In genomic region chr19:35211545-35212230, GRCh38 we compare ENCODE assay signal across 10 cellular contexts. TPM values are rescaled to one million over a fixed set of nuclear protein-coding genes. Genes with fewer than 3 reads are reported as not detected.
DNase-seq lines count a peak whose midpoint lies in the region; ATAC-seq and TF ChIP-seq lines count a peak whose summit lies in the region.
"Had no signal": no experiment of that assay in that cellular context is flagged by ENCODE, and none has a peak within 500 bp of the region (broad histone marks: within the 10 kb centered on the region; RNA-seq: fewer than 3 reads in every experiment).

No MANE protein-coding gene starts in this region.

- H3K4me1 Mint-ChIP-seq in activated naive CD8-positive, alpha-beta T cell treated with anti-CD3 and anti-CD28 coated beads, Interleukin-2, amount 50 U/mL, for 24 hours: peaks cover 84% of the 10 kb centered on the region
- H3K4me1 Mint-ChIP-seq in natural killer cell treated with Interleukin-12 subunit alpha and Interleukin-12 subunit beta and Interleukin-15 and Interleukin-18, amount 100 ng/mL, for 72 hours (ENCODE audit: low read depth in 2 of 2): peaks cover 50 to 57% of the 10 kb centered on the region in 2 donors
- H3K4me1 Mint-ChIP-seq in neural progenitor cell: no peaks in the 10 kb centered on the region

- no peak overlapping the region for H2AFZ ChIP-seq in neural progenitor cell (replicated peaks)

- no peak overlapping the region for H3K27ac ChIP-seq in neural progenitor cell
- H3K27ac ChIP-seq: A549 had no signal

- H3K79me2 ChIP-seq in neural progenitor cell (ENCODE audit: low read depth): no peaks in the 10 kb centered on the region

- no peaks in the 10 kb centered on the region for H3K36me3 ChIP-seq in neural progenitor cell

- peak overlapping the region; percentile 58 for H3K4me3 Mint-ChIP-seq in activated naive CD8-positive, alpha-beta T cell treated with anti-CD3 and anti-CD28 coated beads, Interleukin-2, amount 50 U/mL, for 24 hours
- H3K4me3 Mint-ChIP-seq in natural killer cell treated with Interleukin-12 subunit alpha and Interleukin-12 subunit beta and Interleukin-15 and Interleukin-18, amount 100 ng/mL, for 72 hours: peak overlapping the region; percentile 84
- no peak overlapping the region for H3K4me3 Mint-ChIP-seq in neural progenitor cell

- no peak for TF ChIP-seq CTCF in neural progenitor cell (IDR thresholded peaks at IDR 0.05)
- TF ChIP-seq CTCF in GM10266 (IDR thresholded peaks at IDR 0.05; ENCODE audit: control insufficient read depth, insufficient read depth, low read depth, missing control alignments): no peak

- DNase-seq in stimulated activated CD4-positive, alpha-beta T cell treated with anti-CD3 and anti-CD28 coated beads, Interleukin-15, amount 100 ng/mL, for 24 hours: peak; percentile 55
- no peak for DNase-seq in stimulated activated CD4-positive, alpha-beta T cell treated with anti-CD3 and anti-CD28 coated beads, Interleukin-2, amount 100 ng/mL, for 48 hours
- DNase-seq in activated naive CD8-positive, alpha-beta T cell treated with anti-CD3 and anti-CD28 coated beads, Interleukin-2, amount 50 U/mL, for 24 hours: peak; percentile 70
- DNase-seq in natural killer cell treated with Interleukin-12 subunit alpha and Interleukin-12 subunit beta and Interleukin-15 and Interleukin-18, amount 100 ng/mL, for 72 hours (ENCODE audit: low spot score): peak; percentile 63
- DNase-seq in DMS53 (lab: John Stamatoyannopoulos, UW): no peak
- DNase-seq in neural progenitor cell (ENCODE audit: low spot score): no peak
- DNase-seq in GM10266 (ENCODE audit: extremely low spot score): no peak

- no peaks in the 10 kb centered on the region for H3K27me3 Mint-ChIP-seq in activated naive CD8-positive, alpha-beta T cell treated with anti-CD3 and anti-CD28 coated beads, Interleukin-2, amount 50 U/mL, for 24 hours
- no peaks in the 10 kb centered on the region for H3K27me3 Mint-ChIP-seq in natural killer cell treated with Interleukin-12 subunit alpha and Interleukin-12 subunit beta and Interleukin-15 and Interleukin-18, amount 100 ng/mL, for 72 hours
- H3K27me3 Mint-ChIP-seq in neural progenitor cell (ENCODE audit: insufficient read depth, low read depth): peaks cover 5% of the 10 kb centered on the region

- H3K9ac ChIP-seq in neural progenitor cell: no peak overlapping the region

- H3K4me2 ChIP-seq in neural progenitor cell: no peak overlapping the region
- H3K4me2 ChIP-seq: A549 had no signal

- H3K27ac Mint-ChIP-seq in activated naive CD8-positive, alpha-beta T cell treated with anti-CD3 and anti-CD28 coated beads, Interleukin-2, amount 50 U/mL, for 24 hours: peak overlapping the region; percentile 95
- peak overlapping the region; percentile 89 to 94 for H3K27ac Mint-ChIP-seq in natural killer cell treated with Interleukin-12 subunit alpha and Interleukin-12 subunit beta and Interleukin-15 and Interleukin-18, amount 100 ng/mL, for 72 hours
- H3K27ac Mint-ChIP-seq in neural progenitor cell: no peak overlapping the region

- no peaks in the 10 kb centered on the region for H3K9me3 ChIP-seq in neural progenitor cell (ENCODE audit: low read depth)

- no peaks in the 10 kb centered on the region for H3K9me3 Mint-ChIP-seq in activated naive CD8-positive, alpha-beta T cell treated with anti-CD3 and anti-CD28 coated beads, Interleukin-2, amount 50 U/mL, for 24 hours
- no peaks in the 10 kb centered on the region for H3K9me3 Mint-ChIP-seq in natural killer cell treated with Interleukin-12 subunit alpha and Interleukin-12 subunit beta and Interleukin-15 and Interleukin-18, amount 100 ng/mL, for 72 hours
- no peaks in the 10 kb centered on the region for H3K9me3 Mint-ChIP-seq in neural progenitor cell

- no peak overlapping the region for H3K4me3 ChIP-seq in neural progenitor cell
- H3K4me3 ChIP-seq: A549 had no signal

- H3K27me3 ChIP-seq in neural progenitor cell: no peaks in the 10 kb centered on the region

- no peaks in the 10 kb centered on the region for H3K4me1 ChIP-seq in neural progenitor cell

- H3K36me3 Mint-ChIP-seq in activated naive CD8-positive, alpha-beta T cell treated with anti-CD3 and anti-CD28 coated beads, Interleukin-2, amount 50 U/mL, for 24 hours (ENCODE audit: low read depth): peaks cover 3% of the 10 kb centered on the region
- no peaks in the 10 kb centered on the region for H3K36me3 Mint-ChIP-seq in natural killer cell treated with Interleukin-12 subunit alpha and Interleukin-12 subunit beta and Interleukin-15 and Interleukin-18, amount 100 ng/mL, for 72 hours
- no peaks in the 10 kb centered on the region for H3K36me3 Mint-ChIP-seq in neural progenitor cell

- peak; percentile 21 for ATAC-seq in activated naive CD8-positive, alpha-beta T cell treated with anti-CD3 and anti-CD28 coated beads, Interleukin-2, amount 50 U/mL, for 24 hours
- ATAC-seq in natural killer cell treated with Interleukin-12 subunit alpha and Interleukin-12 subunit beta and Interleukin-15 and Interleukin-18, amount 100 ng/mL, for 72 hours: peak; percentile 67 to 70
- no peak for ATAC-seq in GM18520 (IDR thresholded peaks at IDR 0.05; ENCODE audit: unreplicated experiment)

- H4K20me1 ChIP-seq in neural progenitor cell (ENCODE audit: low read depth): no peaks in the 10 kb centered on the region

- peaks cover under 1% of the 10 kb centered on the region for H3F3A ChIP-seq in neural progenitor cell (ENCODE audit: low read depth)

RNA-seq across cellular contexts. Expression of gene FAM187B, which starts 16.9 kb away (rescaled TPM):
- not detected for total RNA-seq in natural killer cell treated with Interleukin-12 subunit alpha and Interleukin-12 subunit beta and Interleukin-15 and Interleukin-18, amount 100 ng/mL, for 72 hours
- total RNA-seq in neural progenitor cell (ENCODE audit: low replicate concordance): 0.19 TPM in 1 of 2 replicates, not detected in the other
- total RNA-seq: myocyte had no signal

RNA-seq across cellular contexts. Expression of gene LSR, which starts 37.1 kb away (rescaled TPM):
- total RNA-seq in natural killer cell treated with Interleukin-12 subunit alpha and Interleukin-12 subunit beta and Interleukin-15 and Interleukin-18, amount 100 ng/mL, for 72 hours: 1 to 10 TPM; 1.5 to 2.7 TPM
- 27.1 and 78.4 TPM in 2 replicates for total RNA-seq in neural progenitor cell (ENCODE audit: low replicate concordance)

RNA-seq across cellular contexts. Expression of gene USF2, which starts 57.1 kb away (rescaled TPM):
- total RNA-seq in natural killer cell treated with Interleukin-12 subunit alpha and Interleukin-12 subunit beta and Interleukin-15 and Interleukin-18, amount 100 ng/mL, for 72 hours: 100 to 1,000 TPM in 1 of 2 donors, 10 to 100 TPM in 1; 90.4 to 102 TPM
- 46.8 and 88.7 TPM in 2 replicates for total RNA-seq in neural progenitor cell (ENCODE audit: low replicate concordance)

RNA-seq across cellular contexts. Expression of gene FXYD5, which starts 57.2 kb away (rescaled TPM):
- total RNA-seq in natural killer cell treated with Interleukin-12 subunit alpha and Interleukin-12 subunit beta and Interleukin-15 and Interleukin-18, amount 100 ng/mL, for 72 hours: 100 to 1,000 TPM; 141 to 236 TPM
- total RNA-seq in neural progenitor cell (ENCODE audit: low replicate concordance): 7.8 and 11.6 TPM in 2 replicates

Comparison
In these comparisons a context has a peak if more than half of its experiments do, and no peak if none do; other contexts are left out.
1. DNase-seq: peak in stimulated activated CD4-positive, alpha-beta T cell treated with anti-CD3 and anti-CD28 coated beads, Interleukin-15, amount 100 ng/mL, for 24 hours (single experiment), activated naive CD8-positive, alpha-beta T cell treated with anti-CD3 and anti-CD28 coated beads, Interleukin-2, amount 50 U/mL, for 24 hours (single experiment) and natural killer cell treated with Interleukin-12 subunit alpha and Interleukin-12 subunit beta and Interleukin-15 and Interleukin-18, amount 100 ng/mL, for 72 hours (single experiment); none in stimulated activated CD4-positive, alpha-beta T cell treated with anti-CD3 and anti-CD28 coated beads, Interleukin-2, amount 100 ng/mL, for 48 hours (0 of 2), DMS53 (single experiment), neural progenitor cell (single experiment) and GM10266 (single experiment).